ENCODE assay signal across 8 cellular contexts in the genomic region with DNA sequence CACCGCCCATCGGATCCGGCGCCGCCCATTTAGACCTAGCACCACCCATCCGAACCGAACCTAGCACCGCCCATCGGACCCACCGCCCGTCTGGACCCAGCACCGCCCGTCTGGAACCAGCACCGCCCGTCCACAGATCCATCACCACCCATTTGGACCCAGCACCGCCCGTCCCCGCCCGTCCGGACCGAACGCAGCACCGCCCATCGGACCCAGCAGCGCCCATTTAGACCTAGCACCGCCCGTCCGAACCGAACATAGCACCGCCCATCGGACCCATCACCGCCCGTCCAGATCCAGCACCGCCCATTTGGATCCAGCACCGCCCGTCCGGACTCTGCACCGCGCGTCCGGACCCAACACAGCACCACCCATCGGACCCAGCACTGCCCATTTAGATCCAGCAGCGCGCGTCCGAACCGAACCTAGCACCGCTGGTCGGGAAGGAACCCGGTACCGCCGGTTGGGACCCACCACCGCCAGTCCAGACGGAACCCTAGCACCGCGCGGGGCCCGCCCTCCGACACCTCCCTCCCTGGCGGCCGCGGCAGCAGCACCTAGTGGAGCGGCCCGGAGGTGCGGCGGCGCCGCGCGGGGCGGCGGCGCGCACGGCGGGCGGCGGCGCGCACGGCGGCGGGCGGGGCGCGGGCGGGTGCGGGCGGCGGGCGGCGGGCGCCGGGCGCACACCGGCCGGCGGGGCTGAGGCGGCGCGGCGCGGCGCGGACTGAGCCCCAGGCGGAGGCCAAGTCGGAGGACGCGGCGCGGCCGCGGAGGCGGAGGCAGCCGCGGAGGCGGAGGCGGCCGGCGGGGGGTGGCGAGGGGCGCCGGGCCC. TPM values are rescaled to one million over a fixed set of nuclear protein-coding genes. Genes with fewer than 3 reads are reported as not detected.
A peak's percentile ranks its signal among the peaks of the same experiment; 100 is the strongest.
DNase-seq lines count a peak whose midpoint lies in the region; ATAC-seq and TF ChIP-seq lines count a peak whose summit lies in the region.

A gene with protein sequence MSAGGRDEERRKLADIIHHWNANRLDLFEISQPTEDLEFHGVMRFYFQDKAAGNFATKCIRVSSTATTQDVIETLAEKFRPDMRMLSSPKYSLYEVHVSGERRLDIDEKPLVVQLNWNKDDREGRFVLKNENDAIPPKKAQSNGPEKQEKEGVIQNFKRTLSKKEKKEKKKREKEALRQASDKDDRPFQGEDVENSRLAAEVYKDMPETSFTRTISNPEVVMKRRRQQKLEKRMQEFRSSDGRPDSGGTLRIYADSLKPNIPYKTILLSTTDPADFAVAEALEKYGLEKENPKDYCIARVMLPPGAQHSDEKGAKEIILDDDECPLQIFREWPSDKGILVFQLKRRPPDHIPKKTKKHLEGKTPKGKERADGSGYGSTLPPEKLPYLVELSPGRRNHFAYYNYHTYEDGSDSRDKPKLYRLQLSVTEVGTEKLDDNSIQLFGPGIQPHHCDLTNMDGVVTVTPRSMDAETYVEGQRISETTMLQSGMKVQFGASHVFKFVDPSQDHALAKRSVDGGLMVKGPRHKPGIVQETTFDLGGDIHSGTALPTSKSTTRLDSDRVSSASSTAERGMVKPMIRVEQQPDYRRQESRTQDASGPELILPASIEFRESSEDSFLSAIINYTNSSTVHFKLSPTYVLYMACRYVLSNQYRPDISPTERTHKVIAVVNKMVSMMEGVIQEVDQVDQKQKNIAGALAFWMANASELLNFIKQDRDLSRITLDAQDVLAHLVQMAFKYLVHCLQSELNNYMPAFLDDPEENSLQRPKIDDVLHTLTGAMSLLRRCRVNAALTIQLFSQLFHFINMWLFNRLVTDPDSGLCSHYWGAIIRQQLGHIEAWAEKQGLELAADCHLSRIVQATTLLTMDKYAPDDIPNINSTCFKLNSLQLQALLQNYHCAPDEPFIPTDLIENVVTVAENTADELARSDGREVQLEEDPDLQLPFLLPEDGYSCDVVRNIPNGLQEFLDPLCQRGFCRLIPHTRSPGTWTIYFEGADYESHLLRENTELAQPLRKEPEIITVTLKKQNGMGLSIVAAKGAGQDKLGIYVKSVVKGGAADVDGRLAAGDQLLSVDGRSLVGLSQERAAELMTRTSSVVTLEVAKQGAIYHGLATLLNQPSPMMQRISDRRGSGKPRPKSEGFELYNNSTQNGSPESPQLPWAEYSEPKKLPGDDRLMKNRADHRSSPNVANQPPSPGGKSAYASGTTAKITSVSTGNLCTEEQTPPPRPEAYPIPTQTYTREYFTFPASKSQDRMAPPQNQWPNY (N-terminal part only) (plus strand): TSS at position 682 of the 832 bp plus-strand sequence. CDS start 222 bp downstream, outside the sequence.

- peaks cover 3% of the 10 kb centered on the region for H3K9me3 Mint-ChIP-seq in neural progenitor cell

- peaks cover 30 to 42% (median 40%) of the 10 kb centered on the region in 11 experiments; a peak in 21 of 22 replicates for H4K20me1 ChIP-seq in BLaER1 treated with 17β-estradiol and CSF1 and Interleukin-3, amounts not matched to agents 10 nM and 100 nM
- peaks cover 40% of the 10 kb centered on the region for H4K20me1 ChIP-seq in neural progenitor cell (ENCODE audit: low read depth)

- H3K9me3 ChIP-seq in BLaER1 treated with 17β-estradiol and CSF1 and Interleukin-3, amounts not matched to agents 10 nM and 100 nM (replicated peaks in 1 of 11): no peaks in the 10 kb centered on the region; a peak in 1 of 22 replicates
- no peaks in the 10 kb centered on the region for H3K9me3 ChIP-seq in neural progenitor cell (ENCODE audit: low read depth)

- H3K36me3 Mint-ChIP-seq in neural progenitor cell: peaks cover 14% of the 10 kb centered on the region

- H3K4me3 ChIP-seq in BLaER1 treated with 17β-estradiol and CSF1 and Interleukin-3, amounts not matched to agents 10 nM and 100 nM: peak within 1 kb of the TSS; percentile 80 to 96 (median 90)
- H3K4me3 ChIP-seq in foreskin fibroblast (ENCODE audit: low read depth in 1 of 2, low read length in 2 of 2): peak within 1 kb of the TSS; percentile 66 to 73
- peak within 1 kb of the TSS; percentile 82 for H3K4me3 ChIP-seq in neural progenitor cell

- H2AFZ ChIP-seq in neural progenitor cell (replicated peaks): peak within 1 kb of the TSS; percentile 73

- no peaks in the 10 kb centered on the region for H3K36me3 ChIP-seq in BLaER1 treated with 17β-estradiol and CSF1 and Interleukin-3, amounts not matched to agents 10 nM and 100 nM
- H3K36me3 ChIP-seq in neural progenitor cell: peaks cover 3% of the 10 kb centered on the region

- DNase-seq in GM19240 (ENCODE audit: insufficient read length, low spot score) (peak; percentile 69), RPMI7951 (ENCODE audit: low read depth) (peak; percentile 63), foreskin fibroblast (peak; percentile 48 to 80), neural progenitor cell (ENCODE audit: low spot score) (peak; percentile 89)
- DNase-seq in activated effector memory CD4-positive, alpha-beta T cell treated with anti-CD3 and anti-CD28 coated beads, Interleukin-2, amount 50 U/mL, for 16 hours: peak; percentile 90

- peak within 1 kb of the TSS; percentile 93 for H3K27ac Mint-ChIP-seq in neural progenitor cell

- peaks cover 47% of the 10 kb centered on the region for H3K79me2 ChIP-seq in neural progenitor cell (ENCODE audit: low read depth)

- H3K4me2 ChIP-seq in BLaER1 treated with 17β-estradiol and CSF1 and Interleukin-3, amounts not matched to agents 10 nM and 100 nM: peak within 1 kb of the TSS; percentile 92 to 100 (median 98)
- H3K4me2 ChIP-seq in neural progenitor cell: peak within 1 kb of the TSS; percentile 90

- peak; percentile 86 for ATAC-seq in HG03354 (IDR thresholded peaks at IDR 0.05; ENCODE audit: poor library complexity, severe bottlenecking, unreplicated experiment)

- peak within 1 kb of the TSS; percentile 77 to 91 (median 86) for H3K9ac ChIP-seq in BLaER1 treated with 17β-estradiol and CSF1 and Interleukin-3, amounts not matched to agents 10 nM and 100 nM
- H3K9ac ChIP-seq in neural progenitor cell: peak within 1 kb of the TSS; percentile 56

- H3K4me1 Mint-ChIP-seq in neural progenitor cell: peaks cover 46% of the 10 kb centered on the region

- TF ChIP-seq CTCF in foreskin fibroblast (IDR thresholded peaks at IDR 0.05; ENCODE audit: low read depth, low read length) (peak; percentile 21), neural progenitor cell (IDR thresholded peaks at IDR 0.05) (peak; percentile 45)

- H3K4me3 Mint-ChIP-seq in neural progenitor cell: peak within 1 kb of the TSS; percentile 98

- H3K4me1 ChIP-seq in BLaER1 treated with 17β-estradiol and CSF1 and Interleukin-3, amounts not matched to agents 10 nM and 100 nM: peaks cover 18 to 32% (median 22%) of the 10 kb centered on the region in 10 experiments
- peaks cover 29% of the 10 kb centered on the region for H3K4me1 ChIP-seq in neural progenitor cell

- peaks cover 8% of the 10 kb centered on the region for H3K27me3 Mint-ChIP-seq in neural progenitor cell (ENCODE audit: insufficient read depth, low read depth)

- H3K27me3 ChIP-seq in BLaER1 treated with 17β-estradiol and CSF1 and Interleukin-3, amounts not matched to agents 10 nM and 100 nM: peaks cover 31 to 54% (median 48%) of the 10 kb centered on the region in 11 experiments
- no peaks in the 10 kb centered on the region for H3K27me3 ChIP-seq in neural progenitor cell

- H3K27ac ChIP-seq in BLaER1 treated with 17β-estradiol and CSF1 and Interleukin-3, amounts not matched to agents 10 nM and 100 nM: peak within 1 kb of the TSS; percentile 56 to 84 (median 77); a peak in 21 of 22 replicates
- H3K27ac ChIP-seq in neural progenitor cell: peak within 1 kb of the TSS; percentile 33
- H3K27ac ChIP-seq in temporal lobe (ENCODE audit: low read depth, low read length): peak within 1 kb of the TSS; percentile 36

- peaks cover 30% of the 10 kb centered on the region for H3F3A ChIP-seq in neural progenitor cell (ENCODE audit: low read depth)

RNA-seq across cellular contexts. Expression of the gene that starts here (rescaled TPM):
- 41.6 and 46.6 TPM in 2 replicates for total RNA-seq in RPMI7951 (2014; rRNA removed; shearing (Covaris generic))
- total RNA-seq in neural progenitor cell (ENCODE audit: low replicate concordance) (261 and 357 TPM in 2 replicates), temporal lobe (179 TPM)

Comparison
In these comparisons a context has a peak if more than half of its experiments do, and no peak if none do; other contexts are left out.
1. Peak in every context shown above with its lines: DNase-seq, ATAC-seq, H3K4me3 ChIP-seq and H3K27ac ChIP-seq.